In genomic region chr17:45794840-45795239, GRCh38 we compare ENCODE assay signal across 21 cellular contexts. TPM values are rescaled to one million over a fixed set of nuclear protein-coding genes. Genes with fewer than 3 reads are reported as not detected.
DNase-seq lines count a peak whose midpoint lies in the region; ATAC-seq, FAIRE-seq and TF ChIP-seq lines count a peak whose summit lies in the region.
"Had no signal": no experiment of that assay in that cellular context is flagged by ENCODE, and none has a peak within 500 bp of the region (broad histone marks: within the 10 kb centered on the region; RNA-seq: fewer than 3 reads in every experiment).

No MANE protein-coding gene starts in this region.

- H3K36me3 ChIP-seq in GM23248 (ENCODE audit: low read depth) (no peaks in the 10 kb centered on the region), Panc1 (ENCODE audit: control insufficient read depth, insufficient read depth, low read length) (no peaks in the 10 kb centered on the region), small intestine (ENCODE audit: control insufficient read depth in 2 of 2, insufficient read depth in 2 of 2, low read length in 2 of 2) (no peaks in the 10 kb centered on the region)
- H3K36me3 ChIP-seq: HAP-1, upper lobe of left lung had no signal

- BruUV-seq in Panc1 (replicated peaks; lab: Mats Ljungman, UMichigan), result no TSS peak

- CTCF ChIA-PET in Panc1 (lab: Charles Lee), result no interaction called here

- H3K9me3 ChIP-seq in GM23248 (ENCODE audit: low read depth) (no peaks in the 10 kb centered on the region), Panc1 (ENCODE audit: control insufficient read depth, insufficient read depth, low read depth, low read length) (no peaks in the 10 kb centered on the region), small intestine (ENCODE audit: control insufficient read depth, low read depth) (no peaks in the 10 kb centered on the region)
- H3K9me3 ChIP-seq: HAP-1, upper lobe of left lung had no signal

- no peak overlapping the region for H3K4me2 ChIP-seq in GM23248 (ENCODE audit: unreplicated experiment)

- H4K20me1 ChIP-seq in GM23248 (ENCODE audit: insufficient read depth), result no peaks in the 10 kb centered on the region

- no peak overlapping the region for H3K4me3 ChIP-seq in GM23248
- no peak overlapping the region for H3K4me3 ChIP-seq in Panc1 (ENCODE audit: low read depth in 2 of 2, low read length in 2 of 2)
- no peak overlapping the region for H3K4me3 ChIP-seq in fibroblast of villous mesenchyme (ENCODE audit: low read depth, low read length)
- H3K4me3 ChIP-seq in small intestine (ENCODE audit: low read depth in 1 of 2, low read length in 2 of 2), result no peak overlapping the region
- H3K4me3 ChIP-seq: coronary artery, HAP-1, upper lobe of left lung had no signal

- in situ Hi-C loops in GM23248 (cut with MboI) (no loop called here), Panc1 (cut with HindIII; ENCODE audit: low pct_unique_long_range_greater_than_20kb, low sequenced_read_pairs) (no loop called here)

- ATAC-seq in Panc1, result peak; percentile 46; the same call in 1 of the 2 replicates
- ATAC-seq: activated CD8-positive, alpha-beta memory T cell treated with anti-CD3 and anti-CD28 coated beads, Interleukin-2, amount 10 ng/mL, durations not matched to agents 7 days and 5 days had no signal

- H2AFZ ChIP-seq in GM23248, result no peak overlapping the region

- no peak overlapping the region for H3K27ac ChIP-seq in GM23248
- H3K27ac ChIP-seq in Panc1 (ENCODE audit: low read length), result no peak overlapping the region
- no peak overlapping the region for H3K27ac ChIP-seq in small intestine (ENCODE audit: low read depth in 1 of 2, low read length in 1 of 2)
- H3K27ac ChIP-seq: coronary artery, upper lobe of left lung had no signal

- no peak overlapping the region for H3K9ac ChIP-seq in GM23248

- DNase-seq in A172 (ENCODE audit: low spot score) (peak; percentile 9), GM23248 (peak; percentile 29), Panc1 (ENCODE audit: low read depth, low spot score) (no peak), fibroblast of villous mesenchyme (ENCODE audit: low read depth) (no peak), AG20443 (ENCODE audit: low spot score) (no peak), small intestine (no peak), CD1c-positive myeloid dendritic cell (ENCODE audit: extremely low spot score) (no peak), cerebellum (ENCODE audit: low spot score) (no peak)
- DNase-seq: activated CD8-positive, alpha-beta memory T cell treated with anti-CD3 and anti-CD28 coated beads, Interleukin-2, amount 10 ng/mL, durations not matched to agents 7 days and 5 days; activated naive CD8-positive, alpha-beta T cell treated with anti-CD3 and anti-CD28 coated beads, Interleukin-2, amount 10 ng/mL, durations not matched to agents 7 days and 5 days; AML-193; DND-41; immature natural killer cell; NCI-H146; SHP77; stimulated activated CD4-positive, alpha-beta T cell treated with anti-CD3 and anti-CD28 coated beads, Interleukin-2, amount 100 ng/mL, for 24 hours; upper lobe of left lung had no signal

- POLR2A ChIA-PET in Panc1 (lab: Charles Lee), result no interaction called here

- no peaks in the 10 kb centered on the region for H3F3A ChIP-seq in GM23248 (ENCODE audit: insufficient read depth)

- H3K79me2 ChIP-seq in GM23248 (ENCODE audit: insufficient read depth), result no peaks in the 10 kb centered on the region

- intact Hi-C loops in Panc1 (cut with micrococcal nuclease; ENCODE audit: unreplicated experiment), result no loop called here

- H3K4me1 ChIP-seq in GM23248 (ENCODE audit: insufficient read depth) (no peaks in the 10 kb centered on the region), Panc1 (ENCODE audit: control insufficient read depth, insufficient read depth, low read length) (no peaks in the 10 kb centered on the region), small intestine (ENCODE audit: control insufficient read depth in 2 of 2, insufficient read depth in 1 of 2, low read depth in 1 of 2, low read length in 1 of 2) (no peaks in the 10 kb centered on the region)
- H3K4me1 ChIP-seq: HAP-1, upper lobe of left lung had no signal

- H3K27me3 ChIP-seq in GM23248 (replicated peaks; ENCODE audit: insufficient read depth) (peaks cover 19% of the 10 kb centered on the region), Panc1 (ENCODE audit: control insufficient read depth, insufficient read depth, low read length) (no peaks in the 10 kb centered on the region; the same call in 1 of the 2 replicates), small intestine (ENCODE audit: control insufficient read depth in 2 of 2, insufficient read depth in 2 of 2, low read length in 2 of 2) (peaks cover 0 to 8% of the 10 kb centered on the region in 2 donors)

- TF ChIP-seq CTCF in Panc1 (IDR thresholded peaks at IDR 0.05) (no peak), fibroblast of villous mesenchyme (IDR thresholded peaks at IDR 0.05; ENCODE audit: insufficient read depth, low read depth, low read length) (peak; percentile 13)

- H3K9me2 ChIP-seq in GM23248 (ENCODE audit: insufficient read depth), result no peaks in the 10 kb centered on the region

- WGBS in GM23248 (ENCODE audit: low coverage in 1 of 2, low lambda C conversion rate in 2 of 2, missing lambda C conversion rate in 2 of 2), 2 experiments, result 50 to 54% methylated on average over 6 of the region's 6 CpGs
- WGBS in small intestine, 3 donors, result 63 to 78% (median 73%) methylated on average over 6 of the region's 6 CpGs

- FAIRE-seq in small intestine (lab: Jason Lieb, UNC), result no peak
- FAIRE-seq: GM19239 had no signal

RNA-seq across cellular contexts. Expression of gene CRHR1, which starts 10.7 kb away (rescaled TPM):
- total RNA-seq in A172 (2014; rRNA removed; shearing (Covaris generic)), result 0.05 and 0.10 TPM in 2 replicates
- not detected in 2 replicates for total RNA-seq in GM23248 (2014; rRNA removed; shearing (Covaris generic))
- polyA plus RNA-seq in GM23248 (2016; fragmentation: Nextera tagmentation; extraction: Ambion mirVana) (not detected in 2 replicates), small intestine (under 1 TPM in 1 of 3 donors, not detected in 2; 0.04 TPM)
- total RNA-seq in Panc1 (2021; ENCODE audit: unreplicated experiment) (0.15 TPM), fibroblast of villous mesenchyme (not detected in 2 replicates), cerebellum (7.5 TPM)
- not detected for polyA plus RNA-seq in Panc1 (2012; ENCODE audit: insufficient read length)
- total RNA-seq: activated CD8-positive, alpha-beta memory T cell treated with anti-CD3 and anti-CD28 coated beads, Interleukin-2, amount 10 ng/mL, durations not matched to agents 7 days and 5 days; activated naive CD8-positive, alpha-beta T cell treated with anti-CD3 and anti-CD28 coated beads, Interleukin-2, amount 10 ng/mL, durations not matched to agents 7 days and 5 days; mucosa of gallbladder; upper lobe of left lung had no signal
- polyA plus RNA-seq: immature natural killer cell had no signal

RNA-seq across cellular contexts. Expression of gene SPPL2C, which starts 49.8 kb away (rescaled TPM):
- not detected in 2 replicates for total RNA-seq in A172 (2014; rRNA removed; shearing (Covaris generic))
- total RNA-seq in GM23248 (2014; rRNA removed; shearing (Covaris generic)), result not detected in 2 replicates
- polyA plus RNA-seq in GM23248 (2016; fragmentation: Nextera tagmentation; extraction: Ambion mirVana), result not detected in 2 replicates
- total RNA-seq in Panc1 (2021; ENCODE audit: unreplicated experiment), result not detected
- not detected for polyA plus RNA-seq in Panc1 (2012; ENCODE audit: insufficient read length)
- not detected in 2 replicates for total RNA-seq in fibroblast of villous mesenchyme
- polyA plus RNA-seq in small intestine, result not detected
- 0.18 TPM for total RNA-seq in cerebellum
- total RNA-seq: activated CD8-positive, alpha-beta memory T cell treated with anti-CD3 and anti-CD28 coated beads, Interleukin-2, amount 10 ng/mL, durations not matched to agents 7 days and 5 days; activated naive CD8-positive, alpha-beta T cell treated with anti-CD3 and anti-CD28 coated beads, Interleukin-2, amount 10 ng/mL, durations not matched to agents 7 days and 5 days; mucosa of gallbladder; upper lobe of left lung had no signal
- polyA plus RNA-seq: immature natural killer cell had no signal

Comparison
In these comparisons a context has a peak if more than half of its experiments do, and no peak if none do; other contexts are left out.
1. DNase-seq: peak in A172 (single experiment) and GM23248 (single experiment); none in Panc1 (single experiment), fibroblast of villous mesenchyme (single experiment), AG20443 (single experiment), small intestine (single experiment), CD1c-positive myeloid dendritic cell (single experiment) and cerebellum (single experiment).